In the genomic region with DNA sequence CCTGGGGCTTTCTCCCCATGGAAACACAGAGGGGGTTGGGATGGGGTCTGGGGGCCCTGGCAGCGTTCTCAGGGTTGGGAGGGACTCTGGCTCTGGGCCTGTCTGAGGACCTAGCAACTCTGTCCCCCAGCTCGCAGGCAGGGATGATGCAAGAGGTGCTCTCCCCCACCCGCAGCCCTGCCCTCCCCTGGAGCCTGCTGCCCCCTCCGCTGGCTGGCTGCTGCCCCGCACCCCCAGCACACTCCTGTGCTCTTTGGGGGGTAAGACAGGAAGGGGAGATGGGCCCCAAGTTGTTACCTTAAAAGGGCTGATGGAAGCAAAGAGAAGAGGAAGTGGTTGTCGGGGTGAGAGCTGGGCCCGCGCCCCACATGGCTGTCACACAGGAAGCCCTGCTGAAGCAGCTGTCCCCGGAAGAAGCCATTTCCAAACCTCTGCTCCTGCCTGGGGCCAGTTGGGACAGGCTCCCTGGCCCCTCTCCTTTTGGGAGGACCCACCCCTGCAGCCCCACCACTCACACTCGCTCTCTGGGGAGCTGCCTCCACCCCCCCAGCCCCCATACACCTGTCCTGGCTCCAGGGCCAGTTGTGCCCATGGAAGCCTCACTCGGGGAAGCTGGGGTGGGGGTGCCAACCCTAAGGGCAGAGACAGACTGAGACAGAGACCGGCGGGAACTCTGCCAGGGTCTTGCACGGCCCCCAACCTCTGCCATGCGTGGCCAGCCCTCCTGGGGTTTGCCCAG, we compare ENCODE assay signal across 8 cellular contexts. TPM values are rescaled to one million over a fixed set of nuclear protein-coding genes. Genes with fewer than 3 reads are reported as not detected.
DNase-seq lines count a peak whose midpoint lies in the region; ATAC-seq and TF ChIP-seq lines count a peak whose summit lies in the region.

No MANE protein-coding gene starts in this region.

- H3K4me1 Mint-ChIP-seq in CD4-positive, alpha-beta memory T cell: peaks cover 15 to 55% (median 27%) of the 10 kb centered on the region in 4 donors
- peaks cover 14% of the 10 kb centered on the region for H3K4me1 Mint-ChIP-seq in mesothelial cell of epicardium

- CTCF ChIA-PET in CD4-positive, alpha-beta memory T cell (lab: Charles Lee; ENCODE audit: partially characterized antibody): interaction anchor here (0.7 to 5.9 kb wide), 13 partner anchors 25 to 232 kb away, joined by 3 to 59 read pairs (median 4); a partner anchor contains a TSS

- DNase-seq in CD4-positive, alpha-beta memory T cell: peak; percentile 87 to 92 (median 89)
- peak; percentile 70 for DNase-seq in activated CD4-positive, CD25-positive, alpha-beta regulatory T cell treated with anti-CD3 and anti-CD28 coated beads, Interleukin-2, amount 50 U/mL, for 72 hours
- DNase-seq in dorsolateral prefrontal cortex: peak in 5 of 10 donors; percentile 22 to 66 (median 48)
- DNase-seq in spleen: peak; percentile 96
- no peak for DNase-seq in HPDE6-E6E7 (ENCODE audit: extremely low spot score)
- DNase-seq in NCI-H2171 treated with DMSO at 0.1 percent for 48 hours (lab: John Stamatoyannopoulos, UW): no peak
- DNase-seq in mesothelial cell of epicardium (ENCODE audit: low spot score in 2 of 2, unreplicated experiment in 2 of 2): no peak

- no peaks in the 10 kb centered on the region for H3K27me3 Mint-ChIP-seq in CD4-positive, alpha-beta memory T cell
- peaks cover 5% of the 10 kb centered on the region for H3K27me3 Mint-ChIP-seq in mesothelial cell of epicardium (ENCODE audit: low read depth)

- peaks cover 40% of the 10 kb centered on the region for H3K4me1 ChIP-seq in CD4-positive, alpha-beta memory T cell (ENCODE audit: insufficient read depth, low read length)
- peaks cover 26 to 61% (median 49%) of the 10 kb centered on the region in 6 donors for H3K4me1 ChIP-seq in spleen

- peaks cover 29 to 36% of the 10 kb centered on the region in 2 donors for H3K36me3 Mint-ChIP-seq in CD4-positive, alpha-beta memory T cell
- H3K36me3 Mint-ChIP-seq in mesothelial cell of epicardium: no peaks in the 10 kb centered on the region

- WGBS in spleen, 5 donors: 19 to 34% (median 23%) methylated on average over 13 to 15 of the region's 15 CpGs

- no peak for TF ChIP-seq POLR2A in spleen (IDR thresholded peaks at IDR 0.05)

- no peaks in the 10 kb centered on the region for H3K9me3 ChIP-seq in CD4-positive, alpha-beta memory T cell (ENCODE audit: control insufficient read depth in 1 of 2, low read length in 2 of 2)
- H3K9me3 ChIP-seq in spleen: no peaks in the 10 kb centered on the region

- peak overlapping the region; percentile 91 to 93 for H3K4me3 ChIP-seq in CD4-positive, alpha-beta memory T cell (ENCODE audit: low read length in 2 of 2)
- H3K4me3 ChIP-seq in dorsolateral prefrontal cortex: peak overlapping the region in 48 of 59 donors; percentile 4 to 78 (median 68)
- H3K4me3 ChIP-seq in spleen: peak overlapping the region; percentile 78 to 98 (median 83)

- H3K27ac Mint-ChIP-seq in CD4-positive, alpha-beta memory T cell: peak overlapping the region; percentile 91 to 99 (median 97)
- H3K27ac Mint-ChIP-seq in mesothelial cell of epicardium: no peak overlapping the region

- peaks cover 31% of the 10 kb centered on the region for H3K36me3 ChIP-seq in CD4-positive, alpha-beta memory T cell (ENCODE audit: insufficient read depth, low read length)
- H3K36me3 ChIP-seq in spleen: peaks cover 0 to 42% (median 27%) of the 10 kb centered on the region in 6 donors

- ATAC-seq in HG03060 (IDR thresholded peaks at IDR 0.05; ENCODE audit: low read depth, unreplicated experiment): peak; percentile 32

- H3K27ac ChIP-seq in CD4-positive, alpha-beta memory T cell (ENCODE audit: low read depth, low read length): peak overlapping the region; percentile 77
- H3K27ac ChIP-seq in dorsolateral prefrontal cortex: peak overlapping the region in 54 of 59 donors; percentile 21 to 91 (median 76)
- H3K27ac ChIP-seq in spleen: peak overlapping the region; percentile 86 to 100 (median 96)

- H3K9me3 Mint-ChIP-seq in CD4-positive, alpha-beta memory T cell: no peaks in the 10 kb centered on the region
- H3K9me3 Mint-ChIP-seq in mesothelial cell of epicardium: no peaks in the 10 kb centered on the region

- intact Hi-C loops in CD4-positive, alpha-beta memory T cell (cut with micrococcal nuclease): no loop called here
- intact Hi-C loops in dorsolateral prefrontal cortex (cut with DNase I) (no loop called here), spleen (cut with DNase I; ENCODE audit: low total_unique reads) (no loop called here)

- H3K27me3 ChIP-seq in CD4-positive, alpha-beta memory T cell (ENCODE audit: insufficient read depth, low read length): no peaks in the 10 kb centered on the region
- no peaks in the 10 kb centered on the region for H3K27me3 ChIP-seq in dorsolateral prefrontal cortex
- H3K27me3 ChIP-seq in spleen (replicated peaks in 1 of 7): no peaks in the 10 kb centered on the region

- TF ChIP-seq CTCF in dorsolateral prefrontal cortex (IDR thresholded peaks at IDR 0.05 in 54 of 56, conservative IDR thresholded peaks at IDR 0.05 in 2 of 56; ENCODE audit: low read depth in 1 of 56, partially characterized antibody in 56 of 56) (no peak), spleen (IDR thresholded peaks at IDR 0.05 in 8 of 11, conservative IDR thresholded peaks at IDR 0.05 in 3 of 11) (peak in 3 of 11 experiments; percentile 11 to 23 (median 21)), mesothelial cell of epicardium (IDR thresholded peaks at IDR 0.05; ENCODE audit: unreplicated experiment) (no peak)

- H3K4me3 Mint-ChIP-seq in CD4-positive, alpha-beta memory T cell: peak overlapping the region; percentile 94 to 99 (median 98)
- no peak overlapping the region for H3K4me3 Mint-ChIP-seq in mesothelial cell of epicardium

- POLR2A ChIA-PET in CD4-positive, alpha-beta memory T cell (lab: Charles Lee; ENCODE audit: partially characterized antibody): interaction anchor here (0.5 to 7.6 kb wide), 40 partner anchors 9 to 1364 kb away, joined by 3 to 292 read pairs (median 4); a partner anchor contains a TSS

RNA-seq across cellular contexts. Expression of a gene that starts 2.5 kb away (rescaled TPM):
- 100 to 1,000 TPM; 745 to 769 TPM for total RNA-seq in CD4-positive, alpha-beta memory T cell
- polyA plus RNA-seq in CD4-positive, alpha-beta memory T cell: 1,000 to 10,000 TPM; 1,217 to 1,230 TPM
- total RNA-seq in dorsolateral prefrontal cortex (100 to 1,000 TPM in 1 of 120 experiments, 10 to 100 TPM in 119; 34.2 to 114 (median 60.7) TPM), spleen (100 to 1,000 TPM; 346 to 602 (median 413) TPM), mesothelial cell of epicardium (7.0 to 8.9 TPM (median 7.0 TPM) in 3 replicates)
- 100 to 1,000 TPM; 667 to 757 (median 675) TPM for polyA plus RNA-seq in spleen

RNA-seq across cellular contexts. Expression of a gene that starts 7.6 kb away (rescaled TPM):
- total RNA-seq in CD4-positive, alpha-beta memory T cell: 10 to 100 TPM; 62.1 to 79.0 TPM
- polyA plus RNA-seq in CD4-positive, alpha-beta memory T cell: 100 to 1,000 TPM; 144 to 169 TPM
- total RNA-seq in dorsolateral prefrontal cortex (10 to 100 TPM; 29.1 to 89.3 (median 49.3) TPM), spleen (100 to 1,000 TPM in 4 of 7 donors, 10 to 100 TPM in 3; 51.0 to 391 (median 105) TPM), mesothelial cell of epicardium (56.7 to 64.5 TPM (median 58.1 TPM) in 3 replicates)
- polyA plus RNA-seq in spleen: 100 to 1,000 TPM; 262 to 413 (median 307) TPM

RNA-seq across cellular contexts. Expression of a gene that starts 7.8 kb away (rescaled TPM):
- total RNA-seq in CD4-positive, alpha-beta memory T cell: 10 to 100 TPM; 57.5 to 65.6 TPM
- polyA plus RNA-seq in CD4-positive, alpha-beta memory T cell: 10 to 100 TPM; 44.5 to 60.7 TPM
- total RNA-seq in dorsolateral prefrontal cortex (10 to 100 TPM; 13.7 to 63.7 (median 29.9) TPM), spleen (10 to 100 TPM; 49.0 to 91.4 (median 67.6) TPM), mesothelial cell of epicardium (28.2 to 39.6 TPM (median 30.3 TPM) in 3 replicates)
- 10 to 100 TPM; 73.6 to 77.2 (median 75.1) TPM for polyA plus RNA-seq in spleen

RNA-seq across cellular contexts. Expression of a gene that starts 13.2 kb away (rescaled TPM):
- 10 to 100 TPM; 42.5 to 46.2 TPM for total RNA-seq in CD4-positive, alpha-beta memory T cell
- 1 to 10 TPM; 1.2 to 3.9 TPM for polyA plus RNA-seq in CD4-positive, alpha-beta memory T cell
- 10 to 100 TPM in 118 of 120 experiments, 1 to 10 TPM in 2; 8.6 to 49.6 (median 23.0) TPM for total RNA-seq in dorsolateral prefrontal cortex
- 10 to 100 TPM; 15.1 to 33.8 (median 20.4) TPM for total RNA-seq in spleen
- 100 to 1,000 TPM in 1 of 3 donors, 10 to 100 TPM in 2; 45.7 to 120 (median 74.1) TPM for polyA plus RNA-seq in spleen
- 27.4 to 31.2 TPM (median 27.6 TPM) in 3 replicates for total RNA-seq in mesothelial cell of epicardium

Comparison
In these comparisons a context has a peak if more than half of its experiments do, and no peak if none do; other contexts are left out.
1. DNase-seq: peak in CD4-positive, alpha-beta memory T cell (5 of 5), activated CD4-positive, CD25-positive, alpha-beta regulatory T cell treated with anti-CD3 and anti-CD28 coated beads, Interleukin-2, amount 50 U/mL, for 72 hours (single experiment) and spleen (single experiment); none in HPDE6-E6E7 (single experiment), NCI-H2171 treated with DMSO at 0.1 percent for 48 hours (single experiment) and mesothelial cell of epicardium (0 of 2).
2. Peak in every context shown above with its lines, with median percentiles within 50 percentile points of each other: H3K27ac ChIP-seq and H3K4me3 ChIP-seq.